ENCODE assay signal across 11 cellular contexts in the genomic region with DNA sequence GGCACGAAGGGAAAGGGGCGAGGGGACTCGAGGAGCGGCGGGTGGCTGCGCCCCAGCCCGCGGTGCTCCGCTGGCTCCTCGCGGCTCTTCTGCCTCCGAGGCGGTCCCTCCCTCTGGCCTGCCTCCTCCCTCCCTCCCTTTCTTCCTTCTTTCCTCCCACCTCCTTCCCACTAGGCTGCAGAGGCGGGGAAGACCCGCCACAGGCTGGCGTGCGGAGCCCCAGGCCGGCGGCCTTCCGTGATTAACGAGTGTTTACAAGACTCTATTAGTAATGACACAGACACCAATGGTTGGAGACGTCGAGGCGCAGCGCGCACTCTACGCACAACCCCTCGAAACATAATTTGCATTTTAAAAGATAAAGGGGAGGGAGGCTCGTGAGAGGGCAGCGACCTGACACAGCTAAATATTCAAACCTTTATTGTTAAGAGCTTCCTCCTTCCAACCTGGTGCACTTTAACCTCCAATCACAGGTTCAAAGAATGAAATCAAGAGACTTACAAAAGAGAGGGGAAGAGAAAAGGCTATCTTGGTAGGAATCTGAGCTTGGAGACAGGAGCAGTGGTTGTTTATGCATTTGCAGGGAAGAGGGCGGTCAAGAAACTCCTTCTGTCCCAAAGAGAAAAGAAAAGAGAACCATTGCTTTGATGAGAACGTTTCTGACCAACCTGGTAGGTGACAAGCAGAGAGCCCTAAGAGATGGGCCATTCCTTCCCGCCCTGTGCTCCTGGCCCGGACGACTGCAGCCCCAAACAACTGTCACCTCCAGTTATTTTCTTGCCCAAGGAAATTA. TPM values are rescaled to one million over a fixed set of nuclear protein-coding genes. Genes with fewer than 3 reads are reported as not detected.
DNase-seq lines count a peak whose midpoint lies in the region; ATAC-seq and TF ChIP-seq lines count a peak whose summit lies in the region.
"Had no signal": no experiment of that assay in that cellular context is flagged by ENCODE, and none has a peak within 500 bp of the region (broad histone marks: within the 10 kb centered on the region; RNA-seq: fewer than 3 reads in every experiment).

CDX2 (minus strand) TSS at position 243 of the 793 bp plus-strand sequence. CDS start 309 bp downstream, outside the sequence.

- no peaks in the 10 kb centered on the region for H3K9me3 ChIP-seq in CD4-positive, alpha-beta memory T cell (ENCODE audit: control insufficient read depth in 1 of 2, low read length in 2 of 2)
- H3K9me3 ChIP-seq in mucosa of rectum (ENCODE audit: control insufficient read depth in 2 of 2, low read length in 2 of 2) (no peaks in the 10 kb centered on the region), prostate gland (no peaks in the 10 kb centered on the region)

- H3K4me1 Mint-ChIP-seq in CD4-positive, alpha-beta memory T cell: peaks cover 6 to 46% (median 18%) of the 10 kb centered on the region in 4 donors
- peaks cover 20% of the 10 kb centered on the region for H3K4me1 Mint-ChIP-seq in activated naive CD8-positive, alpha-beta T cell (ENCODE audit: low read depth)

- DNase-seq in CD4-positive, alpha-beta memory T cell: no peak
- peak; percentile 68 for DNase-seq in HEK293T (ENCODE audit: extremely low spot score)
- DNase-seq in activated gamma-delta T cell (lab: John Stamatoyannopoulos, UW): no peak
- DNase-seq in prostate gland (ENCODE audit: low spot score): no peak
- DNase-seq in SK-N-DZ (ENCODE audit: low spot score): no peak
- DNase-seq: activated CD4-positive, alpha-beta T cell treated with anti-CD3 and anti-CD28 coated beads, Interleukin-2, amount 50 U/mL, for 4 hours; NCI-H2227 treated with DMSO at 0.1 percent for 48 hours had no signal

- no peak within 1 kb of the TSS for H3K4me3 ChIP-seq in CD4-positive, alpha-beta memory T cell (ENCODE audit: low read length in 2 of 2)
- H3K4me3 ChIP-seq in mucosa of rectum (ENCODE audit: low read length in 2 of 2) (peak within 1 kb of the TSS; percentile 80 to 89), prostate gland (peak within 1 kb of the TSS in 1 of 2 donors; percentile 14)

- intact Hi-C loops in CD4-positive, alpha-beta memory T cell (cut with micrococcal nuclease): no loop called here
- intact Hi-C loops in prostate gland (cut with DNase I): no loop called here

- H3K4me3 Mint-ChIP-seq in CD4-positive, alpha-beta memory T cell: peak within 1 kb of the TSS; percentile 38 to 71 (median 64)
- H3K4me3 Mint-ChIP-seq in activated naive CD8-positive, alpha-beta T cell: peak within 1 kb of the TSS; percentile 73

- POLR2A ChIA-PET in CD4-positive, alpha-beta memory T cell (lab: Charles Lee; ENCODE audit: partially characterized antibody): no interaction called here
- POLR2A ChIA-PET in HEK293T (lab: Yijun Ruan, JAX): interaction anchor here (1.0 to 2.3 kb wide), 5 partner anchors 7 to 143 kb away, joined by 4 to 10 read pairs (median 5); no protein-coding TSS in a partner anchor

- TF ChIP-seq CTCF in prostate gland (IDR thresholded peaks at IDR 0.05): no peak

- ATAC-seq in HG02840 (IDR thresholded peaks at IDR 0.05; ENCODE audit: low FRiP score, unreplicated experiment): no peak

- peaks cover 5% of the 10 kb centered on the region for H3K4me1 ChIP-seq in CD4-positive, alpha-beta memory T cell (ENCODE audit: insufficient read depth, low read length)
- H3K4me1 ChIP-seq in mucosa of rectum (ENCODE audit: control insufficient read depth in 2 of 2, insufficient read depth in 2 of 2, low read length in 2 of 2) (peaks cover 25 to 50% of the 10 kb centered on the region in 2 donors), prostate gland (replicated peaks) (peaks cover 9% of the 10 kb centered on the region)

- 5% methylated on average over 35 of the region's 35 CpGs for WGBS in prostate gland

- H3K27ac Mint-ChIP-seq in CD4-positive, alpha-beta memory T cell: no peak within 1 kb of the TSS
- H3K27ac Mint-ChIP-seq in activated naive CD8-positive, alpha-beta T cell: no peak within 1 kb of the TSS

- peaks cover 59 to 65% of the 10 kb centered on the region in 2 donors for H3K27me3 Mint-ChIP-seq in CD4-positive, alpha-beta memory T cell
- H3K27me3 Mint-ChIP-seq in activated naive CD8-positive, alpha-beta T cell: peaks cover 44% of the 10 kb centered on the region

- H3K27me3 ChIP-seq in CD4-positive, alpha-beta memory T cell (ENCODE audit: insufficient read depth, low read length): peaks cover 41% of the 10 kb centered on the region
- H3K27me3 ChIP-seq in mucosa of rectum (ENCODE audit: control insufficient read depth in 2 of 2, insufficient read depth in 2 of 2, low read length in 2 of 2) (peaks cover 17 to 21% of the 10 kb centered on the region in 2 donors), prostate gland (replicated peaks; ENCODE audit: insufficient read depth) (peaks cover 54% of the 10 kb centered on the region)

- CTCF ChIA-PET in CD4-positive, alpha-beta memory T cell (lab: Charles Lee; ENCODE audit: partially characterized antibody): interaction anchor here (1.0 kb wide), 2 partner anchors 7 to 14 kb away, joined by 3 read pairs; no protein-coding TSS in a partner anchor
- CTCF ChIA-PET in HEK293T (lab: Yijun Ruan, JAX): interaction anchor here (0.8 to 1.7 kb wide), 3 partner anchors 17 to 607 kb away, joined by 3 to 4 read pairs (median 3); no protein-coding TSS in a partner anchor

- no peaks in the 10 kb centered on the region for H3K36me3 Mint-ChIP-seq in CD4-positive, alpha-beta memory T cell
- no peaks in the 10 kb centered on the region for H3K36me3 Mint-ChIP-seq in activated naive CD8-positive, alpha-beta T cell

- no peak for TF ChIP-seq POLR2A in prostate gland (IDR thresholded peaks at IDR 0.05)

- no peak within 1 kb of the TSS for H3K27ac ChIP-seq in CD4-positive, alpha-beta memory T cell (ENCODE audit: low read depth, low read length)
- H3K27ac ChIP-seq in mucosa of rectum (ENCODE audit: low read depth in 2 of 2, low read length in 2 of 2) (peak within 1 kb of the TSS; percentile 96 to 100), prostate gland (no peak within 1 kb of the TSS)

- H3K9me3 Mint-ChIP-seq in CD4-positive, alpha-beta memory T cell: peaks cover 0 to 1% (median 0%) of the 10 kb centered on the region in 8 donors
- no peaks in the 10 kb centered on the region for H3K9me3 Mint-ChIP-seq in activated naive CD8-positive, alpha-beta T cell (ENCODE audit: low read depth)

- no peaks in the 10 kb centered on the region for H3K36me3 ChIP-seq in CD4-positive, alpha-beta memory T cell (ENCODE audit: insufficient read depth, low read length)
- H3K36me3 ChIP-seq in mucosa of rectum (ENCODE audit: control insufficient read depth in 2 of 2, insufficient read depth in 2 of 2, low read length in 2 of 2) (peaks cover 6 to 11% of the 10 kb centered on the region in 2 donors), prostate gland (no peaks in the 10 kb centered on the region)

- H3K9ac ChIP-seq in mucosa of rectum (ENCODE audit: low read depth in 1 of 2, low read length in 2 of 2): peak within 1 kb of the TSS; percentile 94 to 97

TF ChIP-seq in HEK293T, 16 proteins besides CTCF, POLR2A, EP300 and RAD21:
- TF ChIP-seq ZNF384 (IDR thresholded peaks at IDR 0.05) (no peak), HDGF (IDR thresholded peaks at IDR 0.05; ENCODE audit: borderline replicate concordance) (peak; percentile 35; the same call in 1 of the 2 replicates), TARDBP (IDR thresholded peaks at IDR 0.05) (no peak), L3MBTL2 (conservative IDR thresholded peaks at IDR 0.05) (peak; percentile 30; the same call in 1 of the 2 replicates), PKNOX1 (IDR thresholded peaks at IDR 0.05) (peak; percentile 50; the same call in 1 of the 2 replicates), ARNT (IDR thresholded peaks at IDR 0.05) (peak; percentile 92)

RNA-seq across cellular contexts. Expression of gene CDX2, which starts in this region (rescaled TPM):
- total RNA-seq in CD4-positive, alpha-beta memory T cell: not detected
- polyA plus RNA-seq in CD4-positive, alpha-beta memory T cell: not detected
- under 1 TPM; 0.09 to 0.34 TPM for total RNA-seq in prostate gland
- polyA plus RNA-seq in SK-N-DZ (2014; cell fraction: cytosol; rRNA removed): not detected in 2 replicates
- not detected in 2 replicates for polyA plus RNA-seq in SK-N-DZ (2014; cell fraction: nucleus; rRNA removed)
- total RNA-seq: epithelial cell of proximal tubule had no signal

Comparison
In these comparisons a context has a peak if more than half of its experiments do, and no peak if none do; other contexts are left out.
1. H3K27ac ChIP-seq: peak in mucosa of rectum (2 of 2); none in CD4-positive, alpha-beta memory T cell (single experiment) and prostate gland (0 of 2).
2. H3K4me3 ChIP-seq: peak in mucosa of rectum (2 of 2); none in CD4-positive, alpha-beta memory T cell (0 of 2).